Comparison of ENCODE assay signal across 21 cellular contexts in genomic region chr2:156666130-156666785, GRCh38.
"Had no signal": no experiment of that assay in that cellular context is flagged by ENCODE, and none has a peak within 500 bp of the region (broad histone marks: within the 10 kb centered on the region; RNA-seq: fewer than 3 reads in every experiment).

No MANE protein-coding gene starts in this region.

- DNase-seq: activated CD4-positive, alpha-beta T cell treated with anti-CD3 and anti-CD28 coated beads for 1 hour; activated naive CD4-positive, alpha-beta T cell treated with Interleukin-2 at 50 U/mL for 16 hours; activated naive CD8-positive, alpha-beta T cell treated with anti-CD3 and anti-CD28 coated beads for 36 hours; activated T-cell treated with anti-CD3 and anti-CD28 coated beads, Interleukin-2, amount 50 U/mL, for 48 hours; cortex of kidney; gastrocnemius medialis; left cardiac atrium; mesenchymal stem cell; mucosa of descending colon; nephron progenitor cell; right cardiac atrium; stimulated activated CD4-positive, alpha-beta T cell treated with anti-CD3 and anti-CD28 coated beads, Interleukin-1b, Interleukin-23, amount 100 ng/mL, for 48 hours; stimulated activated naive B cell treated with anti-CD40 and anti-IgM and Interleukin-4, amounts not matched to agents 10 μg/mL and 1 μg/mL and 100 μg/mL, for 72 hours; T-helper 1 cell; testis had no signal

- FAIRE-seq: islet of Langerhans, TTC549 had no signal

- H3K9ac ChIP-seq: parathyroid adenoma had no signal

- H3K27ac ChIP-seq: cardiac muscle cell, esophagus muscularis mucosa, gastrocnemius medialis, parathyroid adenoma, testis had no signal

- H2AFZ ChIP-seq: parathyroid adenoma had no signal

- H3K36me3 ChIP-seq: cardiac muscle cell, esophagus muscularis mucosa, gastrocnemius medialis had no signal

- H3K27me3 Mint-ChIP-seq: stimulated activated naive B cell treated with anti-CD40 and anti-IgM and Interleukin-4, amounts not matched to agents 10 μg/mL and 1 μg/mL and 100 μg/mL, for 72 hours; type B pancreatic cell had no signal

- H3K79me2 ChIP-seq: parathyroid adenoma had no signal

- H3K27ac Mint-ChIP-seq: activated naive CD8-positive, alpha-beta T cell treated with anti-CD3 and anti-CD28 coated beads for 36 hours; nephron progenitor cell; stimulated activated naive B cell treated with anti-CD40 and anti-IgM and Interleukin-4, amounts not matched to agents 10 μg/mL and 1 μg/mL and 100 μg/mL, for 72 hours; type B pancreatic cell had no signal

- ATAC-seq: gastrocnemius medialis; left cardiac atrium; mucosa of descending colon; right cardiac atrium; stimulated activated naive B cell treated with anti-CD40 and anti-IgM and Interleukin-4, amounts not matched to agents 10 μg/mL and 1 μg/mL and 100 μg/mL, for 72 hours had no signal

- H3K27me3 ChIP-seq: cardiac muscle cell, esophagus muscularis mucosa, gastrocnemius medialis, testis had no signal

- H3K9me3 ChIP-seq: gastrocnemius medialis, testis had no signal

- H3K4me1 ChIP-seq: esophagus muscularis mucosa, gastrocnemius medialis, parathyroid adenoma, testis had no signal

- H3K36me3 Mint-ChIP-seq: activated naive CD8-positive, alpha-beta T cell treated with anti-CD3 and anti-CD28 coated beads for 36 hours; stimulated activated naive B cell treated with anti-CD40 and anti-IgM and Interleukin-4, amounts not matched to agents 10 μg/mL and 1 μg/mL and 100 μg/mL, for 72 hours; type B pancreatic cell had no signal

- H3K4me1 Mint-ChIP-seq: activated naive CD8-positive, alpha-beta T cell treated with anti-CD3 and anti-CD28 coated beads for 36 hours; nephron progenitor cell; stimulated activated naive B cell treated with anti-CD40 and anti-IgM and Interleukin-4, amounts not matched to agents 10 μg/mL and 1 μg/mL and 100 μg/mL, for 72 hours had no signal

- H3K4me3 ChIP-seq: cardiac muscle cell, esophagus muscularis mucosa, gastrocnemius medialis, mucosa of descending colon, testis had no signal

- H3K4me3 Mint-ChIP-seq: activated naive CD8-positive, alpha-beta T cell treated with anti-CD3 and anti-CD28 coated beads for 36 hours; nephron progenitor cell; stimulated activated naive B cell treated with anti-CD40 and anti-IgM and Interleukin-4, amounts not matched to agents 10 μg/mL and 1 μg/mL and 100 μg/mL, for 72 hours; type B pancreatic cell had no signal
